ENCODE assay signal across 13 cellular contexts in the genomic region with DNA sequence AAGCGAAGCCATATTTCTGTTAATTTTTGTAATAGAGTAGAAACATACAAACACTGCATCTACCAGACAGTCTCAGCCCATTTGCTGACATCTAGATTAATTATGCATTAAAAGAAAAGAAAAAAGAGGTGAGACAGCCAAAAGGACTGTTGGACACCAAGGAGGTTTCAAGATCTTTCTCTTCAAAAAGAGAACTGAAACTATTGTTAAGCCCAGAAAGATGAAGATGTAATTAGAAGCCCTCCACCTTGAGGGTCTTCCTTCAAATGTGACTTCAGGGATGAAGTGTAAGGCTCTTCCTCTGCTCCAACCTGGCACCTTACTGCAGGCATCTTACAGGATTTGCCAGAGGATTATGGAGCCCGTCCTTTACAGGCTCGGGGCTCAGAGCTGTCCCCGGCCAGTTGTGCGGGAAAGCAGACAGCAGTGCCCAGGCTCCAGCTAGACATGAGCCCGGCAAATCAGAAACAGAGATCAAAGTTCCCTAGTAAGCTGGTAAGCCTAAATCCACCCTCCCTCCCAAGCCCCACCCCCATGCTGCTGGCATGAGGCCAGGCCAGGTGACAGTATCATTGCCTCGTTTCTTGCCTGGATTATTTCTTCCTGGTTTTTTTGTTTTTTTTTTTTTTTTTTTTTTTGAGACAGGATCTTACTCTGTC. TPM values are rescaled to one million over a fixed set of nuclear protein-coding genes. Genes with fewer than 3 reads are reported as not detected.
DNase-seq lines count a peak whose midpoint lies in the region; ATAC-seq and TF ChIP-seq lines count a peak whose summit lies in the region.
"Had no signal": no experiment of that assay in that cellular context is flagged by ENCODE, and none has a peak within 500 bp of the region (broad histone marks: within the 10 kb centered on the region; RNA-seq: fewer than 3 reads in every experiment).

No MANE protein-coding gene starts in this region.

- DNase-seq in CD4-positive, CD25-positive, alpha-beta regulatory T cell, result no peak
- DNase-seq in DMS53 (lab: John Stamatoyannopoulos, UW) (peak; percentile 88), NCI-H69 (lab: John Stamatoyannopoulos, UW) (peak; percentile 23), left colon (peak; percentile 91 to 94), T1000 (lab: John Stamatoyannopoulos, UW) (no peak), mammary epithelial cell (no peak), putamen (ENCODE audit: low spot score) (no peak)
- DNase-seq: EL, H7, kidney glomerular epithelial cell, NCI-H187 treated with DMSO at 0.1 percent for 48 hours had no signal

- peaks cover 35% of the 10 kb centered on the region for H3K36me3 ChIP-seq in CD4-positive, CD25-positive, alpha-beta regulatory T cell (ENCODE audit: control insufficient read depth, insufficient read depth, low read length)
- peaks cover 1% of the 10 kb centered on the region for H3K36me3 ChIP-seq in mammary epithelial cell (ENCODE audit: insufficient read depth, low read length)

- H3K27ac Mint-ChIP-seq in CD4-positive, CD25-positive, alpha-beta regulatory T cell, result peak overlapping the region in 2 of 3 donors; percentile 16 to 49

- H3K4me2 ChIP-seq in mammary epithelial cell (ENCODE audit: insufficient read depth, low read depth, low read length), result no peak overlapping the region

- 83% methylated on average over 6 of the region's 7 CpGs for WGBS in mammary epithelial cell (ENCODE audit: low coverage, missing lambda C conversion rate)

- H3K9ac ChIP-seq in mammary epithelial cell (ENCODE audit: insufficient read depth, low read length), result no peak overlapping the region

- H3K27me3 Mint-ChIP-seq in CD4-positive, CD25-positive, alpha-beta regulatory T cell, result no peaks in the 10 kb centered on the region
- H3K27me3 Mint-ChIP-seq: T-cell had no signal

- no peak overlapping the region for H2AFZ ChIP-seq in mammary epithelial cell (ENCODE audit: low read depth, low read length)

- intact Hi-C loops in left colon (cut with DNase I, micrococcal nuclease) (no loop called here), mammary epithelial cell (cut with micrococcal nuclease) (no loop called here)

- in situ Hi-C loops in mammary epithelial cell (cut with MboI; ENCODE audit: low sequenced_read_pairs in 2 of 2), result no loop called here

- BruUV-seq in mammary epithelial cell (replicated peaks; lab: Mats Ljungman, UMichigan), result no TSS peak

- H4K20me1 ChIP-seq in mammary epithelial cell (ENCODE audit: insufficient read depth, low read length), result no peaks in the 10 kb centered on the region

- no peaks in the 10 kb centered on the region for H3K9me3 ChIP-seq in CD4-positive, CD25-positive, alpha-beta regulatory T cell (ENCODE audit: control insufficient read depth in 2 of 2, low read length in 2 of 2)
- H3K9me3 ChIP-seq in mammary epithelial cell (replicated peaks; ENCODE audit: insufficient read depth, low read length), result no peaks in the 10 kb centered on the region

- H3K27me3 ChIP-seq in CD4-positive, CD25-positive, alpha-beta regulatory T cell (ENCODE audit: control insufficient read depth, insufficient read depth, low read length), result no peaks in the 10 kb centered on the region
- H3K27me3 ChIP-seq in mammary epithelial cell (ENCODE audit: insufficient read depth, low read length), result no peaks in the 10 kb centered on the region

- H3K4me1 Mint-ChIP-seq in CD4-positive, CD25-positive, alpha-beta regulatory T cell, result peaks cover 0 to 5% (median 2%) of the 10 kb centered on the region in 4 donors

- dilution Hi-C loops in mammary epithelial cell (cut with HindIII; ENCODE audit: low sequenced_read_pairs), result loop anchor here (5.0 kb wide), 1 partner anchor 33 kb away; no protein-coding TSS in a partner anchor

- ATAC-seq in CD4-positive, CD25-positive, alpha-beta regulatory T cell (ENCODE audit: low read depth in 2 of 2), result no peak
- ATAC-seq in left colon, result peak; percentile 79
- no peak for ATAC-seq in GM18867 (IDR thresholded peaks at IDR 0.05; ENCODE audit: unreplicated experiment)
- ATAC-seq: T-cell had no signal

- H3K9me3 Mint-ChIP-seq in CD4-positive, CD25-positive, alpha-beta regulatory T cell, result no peaks in the 10 kb centered on the region
- H3K9me3 Mint-ChIP-seq: T-cell had no signal

- peaks cover 28% of the 10 kb centered on the region for H3K36me3 Mint-ChIP-seq in CD4-positive, CD25-positive, alpha-beta regulatory T cell

- no peak overlapping the region for H3K4me3 Mint-ChIP-seq in CD4-positive, CD25-positive, alpha-beta regulatory T cell
- H3K4me3 Mint-ChIP-seq: T-cell had no signal

- CTCF ChIA-PET in mammary epithelial cell (lab: Charles Lee; ENCODE audit: low non-redundant PET), result interaction anchor here (0.6 kb wide), 1 partner anchor 19 kb away, joined by 3 read pairs; no protein-coding TSS in a partner anchor

- peak overlapping the region; percentile 23 for H3K27ac ChIP-seq in CD4-positive, CD25-positive, alpha-beta regulatory T cell (ENCODE audit: insufficient read depth, low read length, poor library complexity, severe bottlenecking)
- no peak overlapping the region for H3K27ac ChIP-seq in mammary epithelial cell (ENCODE audit: insufficient read depth, low read depth, low read length)

- H3K4me3 ChIP-seq in CD4-positive, CD25-positive, alpha-beta regulatory T cell (ENCODE audit: low read depth, low read length), result no peak overlapping the region
- H3K4me3 ChIP-seq in mammary epithelial cell (replicated peaks in 1 of 3; ENCODE audit: insufficient read depth in 1 of 3, low read depth in 2 of 3, low read length in 3 of 3), result no peak overlapping the region

- no peak for TF ChIP-seq CTCF in mammary epithelial cell (conservative IDR thresholded peaks at IDR 0.05 in 1 of 2, IDR thresholded peaks at IDR 0.05 in 1 of 2; ENCODE audit: extremely low read depth in 1 of 2, insufficient read depth in 1 of 2, low read depth in 1 of 2, low read length in 2 of 2)

- no peaks in the 10 kb centered on the region for H3K79me2 ChIP-seq in mammary epithelial cell (ENCODE audit: insufficient read depth, low read length)

- no peaks in the 10 kb centered on the region for H3K4me1 ChIP-seq in CD4-positive, CD25-positive, alpha-beta regulatory T cell (ENCODE audit: control insufficient read depth, insufficient read depth, low read length, poor library complexity, severe bottlenecking)
- H3K4me1 ChIP-seq in mammary epithelial cell (ENCODE audit: insufficient read depth, low read length), result no peaks in the 10 kb centered on the region

RNA-seq across cellular contexts. Expression of a gene that starts 38.9 kb away (rescaled TPM):
- total RNA-seq in CD4-positive, CD25-positive, alpha-beta regulatory T cell, result 21.2 TPM
- polyA plus RNA-seq in CD4-positive, CD25-positive, alpha-beta regulatory T cell, result 10 to 100 TPM; 41.7 to 52.4 (median 49.9) TPM
- total RNA-seq in left colon (100 to 1,000 TPM in 1 of 2 donors, 10 to 100 TPM in 1; 64.3 to 105 TPM), mammary epithelial cell (10 to 100 TPM; 13.3 to 35.1 TPM)
- polyA plus RNA-seq in mammary epithelial cell, result 36.0 TPM
- 20.7 TPM for polyA minus RNA-seq in mammary epithelial cell

Comparison
In these comparisons a context has a peak if more than half of its experiments do, and no peak if none do; other contexts are left out.
1. DNase-seq: peak in DMS53 (single experiment), NCI-H69 (single experiment) and left colon (2 of 2); none in CD4-positive, CD25-positive, alpha-beta regulatory T cell (0 of 3), T1000 (single experiment), mammary epithelial cell (single experiment) and putamen (single experiment).